In genomic region chr4:107989162-107989536, GRCh38 we compare ENCODE assay signal across 8 cellular contexts. TPM values are rescaled to one million over a fixed set of nuclear protein-coding genes. Genes with fewer than 3 reads are reported as not detected.
DNase-seq lines count a peak whose midpoint lies in the region; FAIRE-seq and TF ChIP-seq lines count a peak whose summit lies in the region.

No MANE protein-coding gene starts in this region.

- POLR2A ChIA-PET in AG04449 (lab: Yijun Ruan, JAX), result no interaction called here

- no peak for TF ChIP-seq CTCF in AG04449 (IDR thresholded peaks at IDR 0.05; ENCODE audit: insufficient read depth, low read length, missing control alignments)
- no peak for TF ChIP-seq CTCF in kidney (IDR thresholded peaks at IDR 0.05; ENCODE audit: borderline replicate concordance, extremely low read depth, insufficient read depth)

- H3K4me2 ChIP-seq in GM23248 (ENCODE audit: unreplicated experiment), result peak overlapping the region; percentile 97

- peaks cover 10% of the 10 kb centered on the region for H3K36me3 Mint-ChIP-seq in activated T-helper 2 cell treated with anti-CD3 and anti-CD28 coated beads, Interferon-gamma antibody, Interleukin-2, Interleukin-4, amounts not matched to agents 10 μg/mL and 5 μg/mL and 100 μg/mL, durations not matched to agents 14 hours and 24 hours and 36 hours (ENCODE audit: low read depth)

- peaks cover 34% of the 10 kb centered on the region for H3K79me2 ChIP-seq in GM23248 (ENCODE audit: insufficient read depth)

- no peak overlapping the region for H3K27ac ChIP-seq in GM23248
- H3K27ac ChIP-seq in kidney (ENCODE audit: low read depth in 2 of 2, low read length in 2 of 2), result peak overlapping the region; percentile 57 to 91
- H3K27ac ChIP-seq in temporal lobe (ENCODE audit: low read depth, low read length), result peak overlapping the region; percentile 57

- H2AFZ ChIP-seq in GM23248, result peak overlapping the region; percentile 96

- peak overlapping the region; percentile 95 for H3K4me3 ChIP-seq in AG04449 (ENCODE audit: low read depth, low read length)
- H3K4me3 ChIP-seq in GM23248, result peak overlapping the region; percentile 87
- H3K4me3 ChIP-seq in kidney (ENCODE audit: low read length in 2 of 2), result peak overlapping the region; percentile 79 to 84

- no peaks in the 10 kb centered on the region for H3K36me3 ChIP-seq in GM23248 (ENCODE audit: low read depth)
- H3K36me3 ChIP-seq in kidney (ENCODE audit: control insufficient read depth in 1 of 2, insufficient read depth in 2 of 2, low read length in 2 of 2), result no peaks in the 10 kb centered on the region

- peak overlapping the region; percentile 86 for H3K27ac Mint-ChIP-seq in activated T-helper 2 cell treated with anti-CD3 and anti-CD28 coated beads, Interferon-gamma antibody, Interleukin-2, Interleukin-4, amounts not matched to agents 10 μg/mL and 5 μg/mL and 100 μg/mL, durations not matched to agents 14 hours and 24 hours and 36 hours

- no peaks in the 10 kb centered on the region for H3F3A ChIP-seq in GM23248 (ENCODE audit: insufficient read depth)

- DNase-seq in AG04449 (ENCODE audit: low read depth, low spot score), result no peak
- no peak for DNase-seq in GM23248
- DNase-seq in activated T-helper 2 cell treated with anti-CD3 and anti-CD28 coated beads, Interferon-gamma antibody, Interleukin-2, Interleukin-4, amounts not matched to agents 10 μg/mL and 5 μg/mL and 100 μg/mL, durations not matched to agents 14 hours and 24 hours and 36 hours (ENCODE audit: low spot score), result no peak
- no peak for DNase-seq in kidney
- no peak for DNase-seq in stimulated activated CD4-positive, alpha-beta T cell treated with anti-CD3 and anti-CD28 coated beads, Interleukin-12 subunit alpha, Interleukin-12 subunit beta, amount 100 ng/mL, for 4 hours
- DNase-seq in globus pallidus (ENCODE audit: low spot score), result no peak
- DNase-seq in SIG-M5 treated with dmso at 0.1 percent for 504 hours (lab: John Stamatoyannopoulos, UW; ENCODE audit: unreplicated experiment), result no peak

- H4K20me1 ChIP-seq in GM23248 (ENCODE audit: insufficient read depth), result no peaks in the 10 kb centered on the region

- no peaks in the 10 kb centered on the region for H3K9me3 Mint-ChIP-seq in activated T-helper 2 cell treated with anti-CD3 and anti-CD28 coated beads, Interferon-gamma antibody, Interleukin-2, Interleukin-4, amounts not matched to agents 10 μg/mL and 5 μg/mL and 100 μg/mL, durations not matched to agents 14 hours and 24 hours and 36 hours

- H3K9ac ChIP-seq in GM23248 (peak overlapping the region; percentile 90), kidney (ENCODE audit: low read length in 2 of 2) (peak overlapping the region; percentile 68 to 81)

- H3K4me1 ChIP-seq in GM23248 (ENCODE audit: insufficient read depth) (peaks cover 11% of the 10 kb centered on the region; the same call in 1 of the 2 replicates), kidney (ENCODE audit: control insufficient read depth in 1 of 2, insufficient read depth in 1 of 2, low read depth in 1 of 2, low read length in 2 of 2) (peaks cover 5 to 13% of the 10 kb centered on the region in 2 donors)

- CTCF ChIA-PET in AG04449 (lab: Yijun Ruan, JAX), result interaction anchor here (1.9 kb wide), 1 partner anchor 30 kb away, joined by 4 read pairs; no protein-coding TSS in a partner anchor

- H3K27me3 Mint-ChIP-seq in activated T-helper 2 cell treated with anti-CD3 and anti-CD28 coated beads, Interferon-gamma antibody, Interleukin-2, Interleukin-4, amounts not matched to agents 10 μg/mL and 5 μg/mL and 100 μg/mL, durations not matched to agents 14 hours and 24 hours and 36 hours (ENCODE audit: low read depth), result no peaks in the 10 kb centered on the region

- in situ Hi-C loops in GM23248 (cut with MboI), result no loop called here

- FAIRE-seq in kidney (lab: Jason Lieb, UNC), result no peak

- H3K9me3 ChIP-seq in GM23248 (ENCODE audit: low read depth) (no peaks in the 10 kb centered on the region), kidney (ENCODE audit: control insufficient read depth in 1 of 2, low read length in 2 of 2) (no peaks in the 10 kb centered on the region)

- 3 to 4% methylated on average over 8 of the region's 8 CpGs for WGBS in GM23248 (ENCODE audit: low coverage in 1 of 2, low lambda C conversion rate in 2 of 2, missing lambda C conversion rate in 2 of 2), 2 experiments

- intact Hi-C loops in activated T-helper 2 cell treated with anti-CD3 and anti-CD28 coated beads, Interferon-gamma antibody, Interleukin-2, Interleukin-4, amounts not matched to agents 10 μg/mL and 5 μg/mL and 100 μg/mL, durations not matched to agents 14 hours and 24 hours and 36 hours (cut with micrococcal nuclease), result loop anchor here (1.0 to 5.0 kb wide), 3 partner anchors 57 to 269 kb away; partner anchors contain the start of genes CYP2U1 and PAPSS1
- intact Hi-C loops in kidney (cut with DNase I), result no loop called here

- H3K4me1 Mint-ChIP-seq in activated T-helper 2 cell treated with anti-CD3 and anti-CD28 coated beads, Interferon-gamma antibody, Interleukin-2, Interleukin-4, amounts not matched to agents 10 μg/mL and 5 μg/mL and 100 μg/mL, durations not matched to agents 14 hours and 24 hours and 36 hours (ENCODE audit: low read depth), result peaks cover 30% of the 10 kb centered on the region

- H3K4me3 Mint-ChIP-seq in activated T-helper 2 cell treated with anti-CD3 and anti-CD28 coated beads, Interferon-gamma antibody, Interleukin-2, Interleukin-4, amounts not matched to agents 10 μg/mL and 5 μg/mL and 100 μg/mL, durations not matched to agents 14 hours and 24 hours and 36 hours (ENCODE audit: low read depth), result peak overlapping the region; percentile 95

- H3K9me2 ChIP-seq in GM23248 (ENCODE audit: insufficient read depth), result no peaks in the 10 kb centered on the region

- H3K27me3 ChIP-seq in GM23248 (replicated peaks; ENCODE audit: insufficient read depth), result no peaks in the 10 kb centered on the region

RNA-seq across cellular contexts. Expression of gene HADH, which starts 0.5 kb away (rescaled TPM):
- total RNA-seq in GM23248 (2014; rRNA removed; shearing (Covaris generic)), result 4.0 and 4.5 TPM in 2 replicates
- polyA plus RNA-seq in GM23248 (2016; fragmentation: Nextera tagmentation; extraction: Ambion mirVana) (30.1 and 30.8 TPM in 2 replicates), kidney (ENCODE audit: insufficient read depth, low read depth, low replicate concordance) (126 TPM)
- 41.9 and 42.8 TPM in 2 replicates for total RNA-seq in activated T-helper 2 cell treated with anti-CD3 and anti-CD28 coated beads, Interferon-gamma antibody, Interleukin-2, Interleukin-4, amounts not matched to agents 10 μg/mL and 5 μg/mL and 100 μg/mL, durations not matched to agents 14 hours and 24 hours and 36 hours
- total RNA-seq in kidney (31.4 TPM), temporal lobe (12.5 TPM)

RNA-seq across cellular contexts. Expression of gene CYP2U1, which starts 57.8 kb away (rescaled TPM):
- 7.6 and 8.6 TPM in 2 replicates for total RNA-seq in GM23248 (2014; rRNA removed; shearing (Covaris generic))
- polyA plus RNA-seq in GM23248 (2016; fragmentation: Nextera tagmentation; extraction: Ambion mirVana) (6.8 and 7.1 TPM in 2 replicates), kidney (ENCODE audit: insufficient read depth, low read depth, low replicate concordance) (6.3 TPM)
- 0.80 and 1.5 TPM in 2 replicates for total RNA-seq in activated T-helper 2 cell treated with anti-CD3 and anti-CD28 coated beads, Interferon-gamma antibody, Interleukin-2, Interleukin-4, amounts not matched to agents 10 μg/mL and 5 μg/mL and 100 μg/mL, durations not matched to agents 14 hours and 24 hours and 36 hours
- total RNA-seq in kidney (5.9 TPM), temporal lobe (10.3 TPM)
